ENCODE assay signal across 8 cellular contexts in the genomic region with DNA sequence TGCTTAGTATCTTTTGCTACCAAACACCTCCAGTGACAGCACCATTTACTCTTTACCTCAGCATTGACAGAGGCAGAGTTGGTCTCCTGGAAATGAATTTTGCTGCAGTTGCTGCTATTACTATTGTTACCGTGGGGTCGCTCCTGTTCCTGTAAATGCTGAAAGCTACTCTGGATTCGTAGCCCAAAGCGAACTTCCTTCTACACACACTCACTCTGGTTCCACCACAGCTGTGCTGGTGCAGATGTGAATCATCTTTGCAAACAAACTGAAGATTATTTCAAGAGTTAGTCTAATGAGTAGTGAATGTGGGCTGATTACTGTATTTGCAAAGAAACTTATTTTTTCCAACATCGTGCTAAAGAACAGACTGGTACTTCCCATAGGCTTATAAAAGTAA.
DNase-seq lines count a peak whose midpoint lies in the region; ATAC-seq and TF ChIP-seq lines count a peak whose summit lies in the region.

No MANE protein-coding gene starts in this region.

- DNase-seq in A172 (ENCODE audit: low spot score) (peak; percentile 22), LHCN-M2 (ENCODE audit: low read depth) (peak; percentile 94), cardiac fibroblast (ENCODE audit: low read depth in 2 of 2) (peak; percentile 31 to 70), NCI-H2196 treated with DMSO at 0.1 percent for 48 hours (lab: John Stamatoyannopoulos, UW; ENCODE audit: unreplicated experiment) (no peak), foreskin melanocyte (no peak), NCI-H2107 treated with DMSO at 0.1 percent for 48 hours (lab: John Stamatoyannopoulos, UW; ENCODE audit: unreplicated experiment) (no peak), NCI-H82 (lab: John Stamatoyannopoulos, UW) (no peak)

- no peak for TF ChIP-seq CTCF in cardiac fibroblast (IDR thresholded peaks at IDR 0.05; ENCODE audit: low read depth, low read length)

- ATAC-seq in GM18873 (IDR thresholded peaks at IDR 0.05; ENCODE audit: low FRiP score, unreplicated experiment), result peak; percentile 36

- no peak overlapping the region for H3K4me3 ChIP-seq in cardiac fibroblast (replicated peaks in 1 of 2; ENCODE audit: low read depth in 2 of 2, low read length in 2 of 2)

Comparison
In these comparisons a context has a peak if more than half of its experiments do, and no peak if none do; other contexts are left out.
1. DNase-seq: peak in A172 (single experiment), LHCN-M2 (single experiment) and cardiac fibroblast (2 of 2); none in NCI-H2196 treated with DMSO at 0.1 percent for 48 hours (single experiment), foreskin melanocyte (single experiment), NCI-H2107 treated with DMSO at 0.1 percent for 48 hours (single experiment) and NCI-H82 (single experiment).